ENCODE assay signal across 1 cellular context in the genomic region with DNA sequence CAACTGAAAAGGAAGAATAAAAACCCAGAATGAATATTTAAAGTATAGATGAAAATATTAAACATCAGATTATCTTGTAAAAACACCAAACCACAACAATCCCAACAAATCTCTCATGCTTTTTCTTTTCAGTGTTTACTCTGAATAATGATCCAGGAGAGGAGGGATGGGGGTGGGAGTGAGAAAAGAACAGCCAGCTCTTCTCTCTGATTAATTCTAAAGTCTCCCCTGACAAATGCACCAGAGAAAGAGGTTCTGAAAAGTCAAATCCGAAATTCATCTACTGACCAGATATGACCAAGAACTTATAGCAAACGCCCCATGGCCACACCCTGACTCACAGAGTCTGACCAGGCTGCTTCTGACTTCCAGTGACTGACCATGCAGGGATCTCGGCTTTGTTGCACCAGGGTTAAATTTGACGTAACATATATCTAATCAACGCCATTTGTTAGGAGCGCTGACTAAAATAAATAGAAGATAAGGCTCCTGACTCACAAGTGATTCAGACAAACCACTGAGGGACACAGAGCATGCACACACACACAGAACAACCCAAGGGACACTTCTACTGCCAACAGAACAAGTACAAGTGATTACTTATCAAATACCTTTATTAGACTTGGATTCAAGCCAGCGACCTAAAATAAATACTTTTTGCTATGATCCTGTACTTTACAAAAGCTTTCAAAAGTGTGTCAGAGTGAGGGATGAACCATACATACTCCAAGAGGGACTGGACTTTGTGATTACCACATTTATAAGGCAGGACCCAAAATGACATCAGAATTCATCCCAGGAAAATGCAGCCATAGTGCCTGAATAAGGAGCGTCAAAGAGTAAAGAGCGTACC.
TF ChIP-seq lines count a peak whose summit lies in the region.

No MANE protein-coding gene starts in this region.

TF ChIP-seq in HepG2, 621 proteins besides CTCF, POLR2A, EP300 and RAD21 (continued from another document and continues in another):
- TF ChIP-seq HNF4G (IDR thresholded peaks at IDR 0.05; ENCODE audit: borderline replicate concordance, low read depth, low read length) (peak; percentile 26; the same call in 1 of the 2 replicates), HNF4G (CRISPR knock-in tag; IDR thresholded peaks at IDR 0.05; ENCODE audit: borderline replicate concordance, low read depth) (no peak), HHEX (CRISPR knock-in tag; IDR thresholded peaks at IDR 0.05) (peak; percentile 71; the same call in 1 of the 2 replicates), THYN1 (CRISPR knock-in tag; IDR thresholded peaks at IDR 0.05; ENCODE audit: borderline replicate concordance, low read depth) (no peak), ZSCAN12 (CRISPR knock-in tag; IDR thresholded peaks at IDR 0.05) (no peak), ZNF557 (CRISPR knock-in tag; IDR thresholded peaks at IDR 0.05) (no peak), SRY (CRISPR knock-in tag; IDR thresholded peaks at IDR 0.05) (no peak), POGZ (CRISPR knock-in tag; IDR thresholded peaks at IDR 0.05) (no peak), TBX3 (IDR thresholded peaks at IDR 0.05; ENCODE audit: borderline replicate concordance) (peak; percentile 91), MAZ (IDR thresholded peaks at IDR 0.05; ENCODE audit: borderline replicate concordance, low read depth, low read length) (no peak), MAZ (CRISPR knock-in tag; IDR thresholded peaks at IDR 0.05; ENCODE audit: low read depth) (peak; percentile 4; the same call in 1 of the 2 replicates), SAFB2 (CRISPR knock-in tag; IDR thresholded peaks at IDR 0.05; ENCODE audit: borderline replicate concordance, low read depth) (no peak), ZNF503 (CRISPR knock-in tag; IDR thresholded peaks at IDR 0.05) (peak; percentile 80; the same call in 1 of the 2 replicates), SKI (IDR thresholded peaks at IDR 0.05; ENCODE audit: partially characterized antibody) (no peak), FOXA3 (CRISPR knock-in tag; IDR thresholded peaks at IDR 0.05) (peak; percentile 81), E2F2 (CRISPR knock-in tag; IDR thresholded peaks at IDR 0.05; ENCODE audit: borderline replicate concordance) (no peak), ZNF749 (CRISPR knock-in tag; IDR thresholded peaks at IDR 0.05; ENCODE audit: borderline replicate concordance) (peak; percentile 12; the same call in 1 of the 2 replicates), NCOA5 (CRISPR knock-in tag; IDR thresholded peaks at IDR 0.05) (no peak), HMG20B (CRISPR knock-in tag; conservative IDR thresholded peaks at IDR 0.05) (0 out of 2 replicates have a peak, but pooled peaks have one; percentile 51), KAT2B (IDR thresholded peaks at IDR 0.05; ENCODE audit: borderline replicate concordance, low read depth, low read length) (no peak), JUNB (CRISPR knock-in tag; IDR thresholded peaks at IDR 0.05; ENCODE audit: borderline replicate concordance) (peak; percentile 87; the same call in 1 of the 2 replicates), ZNF382 (CRISPR knock-in tag; IDR thresholded peaks at IDR 0.05; ENCODE audit: borderline replicate concordance) (no peak), ZNF652 (CRISPR knock-in tag; IDR thresholded peaks at IDR 0.05; ENCODE audit: borderline replicate concordance, low read depth) (peak; percentile 88), STAG1 (CRISPR knock-in tag; IDR thresholded peaks at IDR 0.05) (no peak), CREB1 (IDR thresholded peaks at IDR 0.05) (peak; percentile 82), CREB1 (CRISPR knock-in tag; IDR thresholded peaks at IDR 0.05) (peak; percentile 84), ZBTB14 (CRISPR knock-in tag; IDR thresholded peaks at IDR 0.05) (no peak), ZNF513 (CRISPR knock-in tag; conservative IDR thresholded peaks at IDR 0.05) (no peak), ZNF788 (CRISPR knock-in tag; IDR thresholded peaks at IDR 0.05; ENCODE audit: borderline replicate concordance) (no peak), JUN (CRISPR knock-in tag; IDR thresholded peaks at IDR 0.05) (peak; percentile 59; the same call in 1 of the 2 replicates), PLRG1 (conservative IDR thresholded peaks at IDR 0.05) (no peak), ZNF562 (CRISPR knock-in tag; IDR thresholded peaks at IDR 0.05; ENCODE audit: borderline replicate concordance) (no peak), AGO1 (IDR thresholded peaks at IDR 0.05; ENCODE audit: low read depth, low read length, poor library complexity, severe bottlenecking) (no peak), YEATS2 (CRISPR knock-in tag; IDR thresholded peaks at IDR 0.05; ENCODE audit: borderline replicate concordance) (no peak; the same call in 1 of the 2 replicates), RORA (CRISPR knock-in tag; IDR thresholded peaks at IDR 0.05) (no peak), ZNF747 (CRISPR knock-in tag; IDR thresholded peaks at IDR 0.05; ENCODE audit: borderline replicate concordance) (no peak), ADNP (CRISPR knock-in tag; IDR thresholded peaks at IDR 0.05) (no peak), ATF7-NPFF (CRISPR knock-in tag; IDR thresholded peaks at IDR 0.05; ENCODE audit: low read depth) (no peak), ARNT (IDR thresholded peaks at IDR 0.05) (no peak), NR2F2 (IDR thresholded peaks at IDR 0.05; ENCODE audit: borderline replicate concordance, low read depth) (peak; percentile 44; the same call in 1 of the 2 replicates), TBX2 (CRISPR knock-in tag; IDR thresholded peaks at IDR 0.05; ENCODE audit: borderline replicate concordance) (no peak), ZNF556 (CRISPR knock-in tag; IDR thresholded peaks at IDR 0.05; ENCODE audit: borderline replicate concordance) (no peak), FOXM1 (CRISPR knock-in tag; IDR thresholded peaks at IDR 0.05) (no peak), ZNF784 (CRISPR knock-in tag; IDR thresholded peaks at IDR 0.05; ENCODE audit: borderline replicate concordance) (no peak), ZNF205 (CRISPR knock-in tag; IDR thresholded peaks at IDR 0.05) (no peak), ZNF670 (CRISPR knock-in tag; IDR thresholded peaks at IDR 0.05; ENCODE audit: borderline replicate concordance) (no peak)
- TF ChIP-seq, protein P1, sequence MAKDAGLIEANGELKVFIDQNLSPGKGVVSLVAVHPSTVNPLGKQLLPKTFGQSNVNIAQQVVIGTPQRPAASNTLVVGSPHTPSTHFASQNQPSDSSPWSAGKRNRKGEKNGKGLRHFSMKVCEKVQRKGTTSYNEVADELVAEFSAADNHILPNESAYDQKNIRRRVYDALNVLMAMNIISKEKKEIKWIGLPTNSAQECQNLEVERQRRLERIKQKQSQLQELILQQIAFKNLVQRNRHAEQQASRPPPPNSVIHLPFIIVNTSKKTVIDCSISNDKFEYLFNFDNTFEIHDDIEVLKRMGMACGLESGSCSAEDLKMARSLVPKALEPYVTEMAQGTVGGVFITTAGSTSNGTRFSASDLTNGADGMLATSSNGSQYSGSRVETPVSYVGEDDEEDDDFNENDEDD (CRISPR knock-in tag; IDR thresholded peaks at IDR 0.05; ENCODE audit: borderline replicate concordance) = no peak
- TF ChIP-seq, protein P2, sequence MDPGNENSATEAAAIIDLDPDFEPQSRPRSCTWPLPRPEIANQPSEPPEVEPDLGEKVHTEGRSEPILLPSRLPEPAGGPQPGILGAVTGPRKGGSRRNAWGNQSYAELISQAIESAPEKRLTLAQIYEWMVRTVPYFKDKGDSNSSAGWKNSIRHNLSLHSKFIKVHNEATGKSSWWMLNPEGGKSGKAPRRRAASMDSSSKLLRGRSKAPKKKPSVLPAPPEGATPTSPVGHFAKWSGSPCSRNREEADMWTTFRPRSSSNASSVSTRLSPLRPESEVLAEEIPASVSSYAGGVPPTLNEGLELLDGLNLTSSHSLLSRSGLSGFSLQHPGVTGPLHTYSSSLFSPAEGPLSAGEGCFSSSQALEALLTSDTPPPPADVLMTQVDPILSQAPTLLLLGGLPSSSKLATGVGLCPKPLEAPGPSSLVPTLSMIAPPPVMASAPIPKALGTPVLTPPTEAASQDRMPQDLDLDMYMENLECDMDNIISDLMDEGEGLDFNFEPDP (CRISPR knock-in tag; conservative IDR thresholded peaks at IDR 0.05) = no peak
- TF ChIP-seq, protein P3, sequence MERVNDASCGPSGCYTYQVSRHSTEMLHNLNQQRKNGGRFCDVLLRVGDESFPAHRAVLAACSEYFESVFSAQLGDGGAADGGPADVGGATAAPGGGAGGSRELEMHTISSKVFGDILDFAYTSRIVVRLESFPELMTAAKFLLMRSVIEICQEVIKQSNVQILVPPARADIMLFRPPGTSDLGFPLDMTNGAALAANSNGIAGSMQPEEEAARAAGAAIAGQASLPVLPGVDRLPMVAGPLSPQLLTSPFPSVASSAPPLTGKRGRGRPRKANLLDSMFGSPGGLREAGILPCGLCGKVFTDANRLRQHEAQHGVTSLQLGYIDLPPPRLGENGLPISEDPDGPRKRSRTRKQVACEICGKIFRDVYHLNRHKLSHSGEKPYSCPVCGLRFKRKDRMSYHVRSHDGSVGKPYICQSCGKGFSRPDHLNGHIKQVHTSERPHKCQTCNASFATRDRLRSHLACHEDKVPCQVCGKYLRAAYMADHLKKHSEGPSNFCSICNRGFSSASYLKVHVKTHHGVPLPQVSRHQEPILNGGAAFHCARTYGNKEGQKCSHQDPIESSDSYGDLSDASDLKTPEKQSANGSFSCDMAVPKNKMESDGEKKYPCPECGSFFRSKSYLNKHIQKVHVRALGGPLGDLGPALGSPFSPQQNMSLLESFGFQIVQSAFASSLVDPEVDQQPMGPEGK (CRISPR knock-in tag; IDR thresholded peaks at IDR 0.05) = no peak
- TF ChIP-seq, protein P4, sequence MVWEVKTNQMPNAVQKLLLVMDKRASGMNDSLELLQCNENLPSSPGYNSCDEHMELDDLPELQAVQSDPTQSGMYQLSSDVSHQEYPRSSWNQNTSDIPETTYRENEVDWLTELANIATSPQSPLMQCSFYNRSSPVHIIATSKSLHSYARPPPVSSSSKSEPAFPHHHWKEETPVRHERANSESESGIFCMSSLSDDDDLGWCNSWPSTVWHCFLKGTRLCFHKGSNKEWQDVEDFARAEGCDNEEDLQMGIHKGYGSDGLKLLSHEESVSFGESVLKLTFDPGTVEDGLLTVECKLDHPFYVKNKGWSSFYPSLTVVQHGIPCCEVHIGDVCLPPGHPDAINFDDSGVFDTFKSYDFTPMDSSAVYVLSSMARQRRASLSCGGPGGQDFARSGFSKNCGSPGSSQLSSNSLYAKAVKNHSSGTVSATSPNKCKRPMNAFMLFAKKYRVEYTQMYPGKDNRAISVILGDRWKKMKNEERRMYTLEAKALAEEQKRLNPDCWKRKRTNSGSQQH (CRISPR knock-in tag; IDR thresholded peaks at IDR 0.05; ENCODE audit: low read depth) = no peak
